1 cellular context compared by ENCODE assay signal in the genomic region with DNA sequence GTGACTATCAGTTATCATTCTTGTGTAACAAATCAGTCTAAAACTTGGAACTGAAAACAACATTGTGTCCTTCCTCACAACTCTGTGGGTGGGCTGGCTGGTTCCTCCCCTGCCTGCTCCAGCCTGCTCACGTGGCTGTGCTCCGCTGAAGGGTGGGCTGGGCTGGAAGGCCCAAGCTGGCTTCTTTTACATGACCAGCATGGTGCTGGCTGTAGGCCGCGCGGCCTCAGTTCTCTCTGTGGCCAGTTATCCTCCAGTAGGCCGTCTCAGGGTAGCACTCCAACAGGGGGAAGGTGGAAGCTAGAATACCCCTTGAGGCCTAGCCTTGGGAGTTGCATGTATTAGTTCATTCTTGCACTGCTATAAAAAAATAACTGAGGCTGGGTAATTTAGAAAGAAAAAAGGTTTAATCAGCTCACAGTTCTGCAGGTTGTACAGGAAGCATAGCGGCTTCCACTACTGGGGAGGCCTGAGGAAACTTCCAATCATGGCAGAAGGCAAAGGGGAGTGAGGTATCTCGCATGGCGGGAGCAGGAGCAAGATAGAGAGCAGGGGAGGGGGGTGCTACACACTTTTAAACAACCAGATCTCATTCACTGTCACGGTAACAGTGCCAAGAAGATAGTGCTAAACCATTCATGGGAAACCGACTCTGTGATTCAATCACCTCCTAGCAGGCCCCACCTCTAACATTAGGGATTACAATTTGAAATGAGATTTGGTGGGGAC.
TF ChIP-seq lines count a peak whose summit lies in the region.

No MANE protein-coding gene starts in this region.

TF ChIP-seq in H1, 55 proteins besides CTCF, POLR2A, EP300 and RAD21:
- no peak for TF ChIP-seq YY1 (IDR thresholded peaks at IDR 0.05; ENCODE audit: low read depth, low read length)
- no peak for TF ChIP-seq E2F6 (IDR thresholded peaks at IDR 0.05)
- no peak for TF ChIP-seq CHD2 (IDR thresholded peaks at IDR 0.05; ENCODE audit: low read length)
- no peak for TF ChIP-seq RNF2 (IDR thresholded peaks at IDR 0.05; ENCODE audit: borderline replicate concordance, low read depth, low read length, missing control alignments, poor library complexity, severe bottlenecking)
- no peak for TF ChIP-seq RXRA (IDR thresholded peaks at IDR 0.05; ENCODE audit: insufficient read depth, low read depth, low read length)
- no peak for TF ChIP-seq NANOG (IDR thresholded peaks at IDR 0.05; ENCODE audit: insufficient read depth, low read depth, low read length, poor library complexity, severe bottlenecking)
- no peak for TF ChIP-seq JUND (IDR thresholded peaks at IDR 0.05; ENCODE audit: low read length)
- no peak for TF ChIP-seq MAFK (IDR thresholded peaks at IDR 0.05; ENCODE audit: low read depth, low read length)
- no peak for TF ChIP-seq JUN (IDR thresholded peaks at IDR 0.05; ENCODE audit: low read depth, low read length)
- TF ChIP-seq TBP (IDR thresholded peaks at IDR 0.05; ENCODE audit: low read depth, low read length), result no peak
- TF ChIP-seq EZH2 (IDR thresholded peaks at IDR 0.05; ENCODE audit: low read depth, low read length, severe bottlenecking), result no peak
- TF ChIP-seq RBBP5 (IDR thresholded peaks at IDR 0.05; ENCODE audit: borderline replicate concordance, low read depth, low read length), result no peak
- no peak for TF ChIP-seq TAF1 (IDR thresholded peaks at IDR 0.05; ENCODE audit: low read depth, low read length)
- no peak for TF ChIP-seq SP4 (IDR thresholded peaks at IDR 0.05; ENCODE audit: low read length)
- no peak for TF ChIP-seq KDM4A (IDR thresholded peaks at IDR 0.05; ENCODE audit: low read depth, low read length, severe bottlenecking)
- no peak for TF ChIP-seq BCL11A (IDR thresholded peaks at IDR 0.05; ENCODE audit: low read depth in 2 of 2, low read length in 2 of 2)
- no peak for TF ChIP-seq PHF8 (conservative IDR thresholded peaks at IDR 0.05; ENCODE audit: low read depth, low read length)
- TF ChIP-seq CTBP2 (IDR thresholded peaks at IDR 0.05; ENCODE audit: borderline replicate concordance, insufficient read depth, insufficient read length, low read length), result no peak
